ENCODE assay signal across 8 cellular contexts in the genomic region with DNA sequence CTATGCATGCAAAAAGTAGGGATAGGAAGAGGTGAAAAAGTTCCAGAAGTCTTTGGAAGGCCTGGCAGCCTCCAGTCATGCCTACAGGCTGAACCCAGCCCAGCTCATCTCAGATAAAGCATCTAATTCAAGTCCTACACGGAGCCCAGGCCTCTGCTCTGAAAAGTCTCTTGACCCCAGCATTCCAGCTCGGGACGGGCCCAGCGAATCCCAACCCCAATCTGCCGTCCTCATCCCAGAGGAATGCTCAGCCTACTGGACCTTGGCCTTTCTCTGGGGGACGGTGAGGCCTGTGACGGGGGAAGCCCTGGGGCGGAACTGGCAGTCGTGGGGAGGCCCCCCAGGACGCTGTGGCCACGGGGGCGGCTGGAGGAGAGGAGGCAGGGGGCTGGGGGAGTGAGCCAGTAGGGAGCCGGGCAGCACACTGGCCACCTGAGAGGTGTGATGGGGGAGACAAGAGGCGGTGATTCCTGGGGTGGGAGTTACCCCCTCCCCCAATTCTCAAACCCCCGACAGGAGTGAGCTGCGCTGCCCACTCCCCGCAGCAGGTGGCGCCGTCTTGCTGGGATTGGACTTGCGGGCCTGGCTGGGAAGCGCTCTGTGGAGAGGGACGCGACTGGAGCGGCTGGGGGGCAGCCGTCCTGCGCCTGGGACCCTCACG.
DNase-seq lines count a peak whose midpoint lies in the region; ATAC-seq, FAIRE-seq and TF ChIP-seq lines count a peak whose summit lies in the region.

No MANE protein-coding gene starts in this region.

- no peak overlapping the region for H3K4me3 ChIP-seq in bronchial epithelial cell (ENCODE audit: low read depth, low read length)

- peak overlapping the region; percentile 20; the same call in 1 of the 2 replicates for H3K27ac ChIP-seq in VCaP

- no peak for ATAC-seq in GM21717 (IDR thresholded peaks at IDR 0.05; ENCODE audit: unreplicated experiment)
- no peak for ATAC-seq in HG03432 (IDR thresholded peaks at IDR 0.05; ENCODE audit: unreplicated experiment)

- FAIRE-seq in bronchial epithelial cell (lab: Jason Lieb, UNC): no peak

- DNase-seq in COR-L47 (lab: John Stamatoyannopoulos, UW) (peak; percentile 8), HuH-7.5 (ENCODE audit: low spot score) (peak; percentile 57), bronchial epithelial cell (ENCODE audit: low read depth) (peak; percentile 15), islet precursor cell (peak; percentile 87)
- peak; percentile 4 to 50 for DNase-seq in stimulated activated CD4-positive, alpha-beta T cell treated with anti-CD3 and anti-CD28 coated beads, Interleukin-12 subunit alpha, Interleukin-12 subunit beta, amount 100 ng/mL, for 24 hours (ENCODE audit: low read depth in 2 of 2)

- TF ChIP-seq CTCF in VCaP (conservative IDR thresholded peaks at IDR 0.05) (peak; percentile 91), bronchial epithelial cell (IDR thresholded peaks at IDR 0.05; ENCODE audit: insufficient read depth, low read length, severe bottlenecking) (peak; percentile 96)

- no peaks in the 10 kb centered on the region for H3K27me3 ChIP-seq in bronchial epithelial cell (ENCODE audit: control insufficient read depth, insufficient read depth, low read length)

- no peaks in the 10 kb centered on the region for H3K36me3 ChIP-seq in bronchial epithelial cell (ENCODE audit: control insufficient read depth, insufficient read depth, low read length)

Comparison
In these comparisons a context has a peak if more than half of its experiments do, and no peak if none do; other contexts are left out.
1. DNase-seq: peak in every context shown above with its lines; median percentile 87 in islet precursor cell; 57 in HuH-7.5; 27 in stimulated activated CD4-positive, alpha-beta T cell treated with anti-CD3 and anti-CD28 coated beads, Interleukin-12 subunit alpha, Interleukin-12 subunit beta, amount 100 ng/mL, for 24 hours; 15 in bronchial epithelial cell; 8 in COR-L47.